In genomic region chrY:25055809-25056208, GRCh38 we compare ENCODE assay signal across 20 cellular contexts. TPM values are rescaled to one million over a fixed set of nuclear protein-coding genes. Genes with fewer than 3 reads are reported as not detected.
"Had no signal": no experiment of that assay in that cellular context is flagged by ENCODE, and none has a peak within 500 bp of the region (broad histone marks: within the 10 kb centered on the region; RNA-seq: fewer than 3 reads in every experiment).

No MANE protein-coding gene starts in this region.

RNA-seq across cellular contexts. Expression of gene BPY2C, which starts 3.9 kb away (rescaled TPM):
- total RNA-seq: activated naive CD4-positive, alpha-beta T cell treated with anti-CD3 and anti-CD28 coated beads for 36 hours; activated naive CD4-positive, alpha-beta T cell treated with anti-CD3 and anti-CD28 coated beads, Interleukin-2, amount 50 U/mL, for 72 hours; activated naive CD8-positive, alpha-beta T cell treated with anti-CD3 and anti-CD28 coated beads for 36 hours; activated naive CD8-positive, alpha-beta T cell treated with anti-CD3 and anti-CD28 coated beads, Interleukin-2, amount 10 ng/mL, durations not matched to agents 7 days and 5 days; activated T-cell treated with anti-CD3 and anti-CD28 coated beads, Interleukin-2, amount 50 U/mL, for 4 hours; activated T-cell treated with anti-CD3 and anti-CD28 coated beads, Interleukin-2, amount 50 U/mL, for 72 hours; activated T-helper 1 cell treated with anti-CD3 and anti-CD28 coated beads, Interleukin-12 subunit alpha, Interleukin-12 subunit beta, Interleukin-2, Interleukin-4 antibody, amounts not matched to agents 30 ng/mL and 10 ng/mL and 1 ng/mL, durations not matched to agents 14 hours and 24 hours and 36 hours; activated T-helper 17 cell treated with anti-CD3 and anti-CD28 coated beads, Interleukin-2, amount 50 U/mL, for 72 hours; activated T-helper 2 cell treated with anti-CD3 and anti-CD28 coated beads, Interferon-gamma antibody, Interleukin-2, Interleukin-4, amounts not matched to agents 10 μg/mL and 5 μg/mL and 100 μg/mL, durations not matched to agents 14 hours and 24 hours and 36 hours; adrenal gland; aorta; ascending aorta; astrocyte; body of pancreas; breast epithelium; bronchial epithelial cell; cardiac muscle cell; cardiac septum; cerebellum; chondrocyte had no signal
